In the genomic region with DNA sequence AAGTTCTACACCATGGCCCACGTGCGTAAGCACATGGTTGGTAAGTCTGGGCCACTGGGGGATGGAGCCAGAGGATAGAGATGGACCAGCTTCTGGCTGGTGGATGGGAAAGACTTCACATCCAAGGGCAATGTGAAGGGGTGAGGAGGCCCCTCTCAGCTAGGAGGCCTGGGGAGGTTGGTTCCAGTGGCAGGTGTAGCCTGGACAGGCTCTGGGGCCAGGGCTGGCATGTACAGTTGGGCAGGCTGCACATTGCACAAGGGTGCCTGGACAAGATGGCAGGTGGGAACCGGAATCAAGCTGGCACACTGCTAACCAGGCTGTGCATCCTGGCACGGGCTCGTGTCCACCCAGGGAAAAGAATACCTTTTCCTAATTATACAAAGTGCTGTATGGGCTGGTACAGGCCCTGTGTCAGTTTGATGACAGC, we compare ENCODE assay signal across 18 cellular contexts. TPM values are rescaled to one million over a fixed set of nuclear protein-coding genes. Genes with fewer than 3 reads are reported as not detected.
"Had no signal": no experiment of that assay in that cellular context is flagged by ENCODE, and none has a peak within 500 bp of the region (broad histone marks: within the 10 kb centered on the region; RNA-seq: fewer than 3 reads in every experiment).

No MANE protein-coding gene starts in this region.

- H3K27me3 ChIP-seq: suprapubic skin, upper lobe of right lung had no signal

- H3K4me3 Mint-ChIP-seq: activated naive CD8-positive, alpha-beta T cell treated with anti-CD3 and anti-CD28 coated beads, Interleukin-2, amount 10 ng/mL, durations not matched to agents 7 days and 5 days; activated T-cell treated with anti-CD3 and anti-CD28 coated beads, Interleukin-2, amount 50 U/mL, for 24 hours; effector memory CD8-positive, alpha-beta T cell; memory B cell; natural killer cell had no signal

- H3K27ac Mint-ChIP-seq: activated naive CD8-positive, alpha-beta T cell treated with anti-CD3 and anti-CD28 coated beads, Interleukin-2, amount 10 ng/mL, durations not matched to agents 7 days and 5 days; activated T-cell treated with anti-CD3 and anti-CD28 coated beads, Interleukin-2, amount 50 U/mL, for 24 hours; memory B cell; natural killer cell had no signal

- H3K36me3 Mint-ChIP-seq: activated naive CD8-positive, alpha-beta T cell treated with anti-CD3 and anti-CD28 coated beads, Interleukin-2, amount 10 ng/mL, durations not matched to agents 7 days and 5 days; memory B cell; natural killer cell had no signal

- H3K4me1 Mint-ChIP-seq: activated naive CD8-positive, alpha-beta T cell treated with anti-CD3 and anti-CD28 coated beads, Interleukin-2, amount 10 ng/mL, durations not matched to agents 7 days and 5 days had no signal

- DNase-seq: activated gamma-delta T cell; activated naive CD8-positive, alpha-beta T cell treated with anti-CD3 and anti-CD28 coated beads, Interleukin-2, amount 10 ng/mL, durations not matched to agents 7 days and 5 days; activated T-cell treated with anti-CD3 and anti-CD28 coated beads, Interleukin-2, amount 50 U/mL, for 24 hours; aorta; effector memory CD8-positive, alpha-beta T cell; natural killer cell; nucleus accumbens; stimulated activated CD4-positive, alpha-beta T cell treated with anti-CD3 and anti-CD28 coated beads, Interleukin-2, amount 100 ng/mL, for 48 hours; stimulated activated naive CD8-positive, alpha-beta T cell treated with anti-CD3 and anti-CD28 coated beads, Interleukin-15, Interleukin-2, amounts not matched to agents 100 U/mL and 50 U/mL, for 24 hours; T-helper 2 cell; upper lobe of right lung had no signal

- H3K4me3 ChIP-seq: suprapubic skin, upper lobe of right lung had no signal

- H3K9me3 ChIP-seq: suprapubic skin, upper lobe of right lung had no signal

- H3K27me3 Mint-ChIP-seq: activated naive CD8-positive, alpha-beta T cell treated with anti-CD3 and anti-CD28 coated beads, Interleukin-2, amount 10 ng/mL, durations not matched to agents 7 days and 5 days; activated T-cell treated with anti-CD3 and anti-CD28 coated beads, Interleukin-2, amount 50 U/mL, for 24 hours; effector memory CD8-positive, alpha-beta T cell; memory B cell had no signal

- H3K9me3 Mint-ChIP-seq: activated naive CD8-positive, alpha-beta T cell treated with anti-CD3 and anti-CD28 coated beads, Interleukin-2, amount 10 ng/mL, durations not matched to agents 7 days and 5 days; activated T-cell treated with anti-CD3 and anti-CD28 coated beads, Interleukin-2, amount 50 U/mL, for 24 hours; effector memory CD8-positive, alpha-beta T cell; memory B cell; natural killer cell had no signal

- H3K27ac ChIP-seq: suprapubic skin, upper lobe of right lung had no signal

- ATAC-seq: effector memory CD8-positive, alpha-beta T cell; left lobe of liver; natural killer cell; SK-N-SH treated with all-trans-retinoic acid at 6 μM for 48 hours; stimulated activated naive CD8-positive, alpha-beta T cell treated with anti-CD3 and anti-CD28 coated beads, Interleukin-15, Interleukin-2, amounts not matched to agents 100 U/mL and 50 U/mL, for 24 hours; upper lobe of right lung had no signal

RNA-seq across cellular contexts. Expression of a gene that starts 23.7 kb away (rescaled TPM):
- total RNA-seq: activated naive CD8-positive, alpha-beta T cell treated with anti-CD3 and anti-CD28 coated beads, Interleukin-2, amount 10 ng/mL, durations not matched to agents 7 days and 5 days; aorta; epithelial cell of proximal tubule; left lobe of liver; mucosa of gallbladder; natural killer cell; pulmonary artery endothelial cell; suprapubic skin; upper lobe of right lung had no signal

RNA-seq across cellular contexts. Expression of a gene that starts 41.0 kb away (rescaled TPM):
- total RNA-seq: activated naive CD8-positive, alpha-beta T cell treated with anti-CD3 and anti-CD28 coated beads, Interleukin-2, amount 10 ng/mL, durations not matched to agents 7 days and 5 days; aorta; epithelial cell of proximal tubule; natural killer cell; pulmonary artery endothelial cell; upper lobe of right lung had no signal
